In genomic region chr3:80734483-80734882, GRCh38 we compare ENCODE assay signal across 1 cellular context.
TF ChIP-seq lines count a peak whose summit lies in the region.

No MANE protein-coding gene starts in this region.

TF ChIP-seq in endothelial cell of umbilical vein, 7 proteins besides CTCF, POLR2A, EP300 and RAD21:
- TF ChIP-seq POLR2AphosphoS5 (IDR thresholded peaks at IDR 0.05; ENCODE audit: insufficient read depth, low read depth, low read length) (no peak), MYC (IDR thresholded peaks at IDR 0.05; ENCODE audit: low read depth, low read length) (no peak), FOS (IDR thresholded peaks at IDR 0.05; ENCODE audit: borderline replicate concordance, insufficient read depth, low read length) (no peak), EZH2 (IDR thresholded peaks at IDR 0.05; ENCODE audit: borderline replicate concordance, low read depth, low read length, severe bottlenecking) (no peak), GATA2 (IDR thresholded peaks at IDR 0.05; ENCODE audit: insufficient read depth, insufficient read length, low read depth, low read length) (no peak), JUN (IDR thresholded peaks at IDR 0.05; ENCODE audit: borderline replicate concordance, insufficient read depth, insufficient read length, low read depth) (no peak)
- TF ChIP-seq, protein P1, sequence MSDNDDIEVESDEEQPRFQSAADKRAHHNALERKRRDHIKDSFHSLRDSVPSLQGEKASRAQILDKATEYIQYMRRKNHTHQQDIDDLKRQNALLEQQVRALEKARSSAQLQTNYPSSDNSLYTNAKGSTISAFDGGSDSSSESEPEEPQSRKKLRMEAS (IDR thresholded peaks at IDR 0.05; ENCODE audit: insufficient read depth, insufficient read length) = no peak
